Comparison of ENCODE assay signal across 14 cellular contexts in the genomic region with DNA sequence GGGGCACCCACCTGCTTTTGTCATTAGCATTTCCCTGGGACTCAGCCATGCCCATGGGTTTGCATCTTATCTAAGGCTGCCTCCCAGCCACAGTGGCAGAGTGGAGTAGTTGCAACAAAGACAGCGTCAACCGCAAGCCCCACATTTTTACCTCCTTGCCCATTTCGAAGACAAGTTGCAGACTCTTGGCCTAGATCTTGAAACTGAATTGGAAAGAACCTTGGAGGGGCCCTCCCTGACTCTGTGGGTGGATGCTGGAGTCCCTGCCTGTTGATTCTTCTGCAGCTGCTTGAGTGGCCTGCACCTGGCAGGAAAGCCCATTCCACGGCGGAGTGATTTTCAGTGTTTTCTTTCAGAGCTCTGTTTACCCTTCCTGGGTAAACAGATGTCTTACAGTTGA.
DNase-seq lines count a peak whose midpoint lies in the region; ATAC-seq and TF ChIP-seq lines count a peak whose summit lies in the region.
"Had no signal": no experiment of that assay in that cellular context is flagged by ENCODE, and none has a peak within 500 bp of the region (broad histone marks: within the 10 kb centered on the region; RNA-seq: fewer than 3 reads in every experiment).

No MANE protein-coding gene starts in this region.

- H3K4me3 ChIP-seq in GM12865 (ENCODE audit: low read depth, low read length) (no peak overlapping the region), stomach (no peak overlapping the region)
- H3K4me3 ChIP-seq: suprapubic skin had no signal

- H3K27ac ChIP-seq in stomach = no peak overlapping the region
- H3K27ac ChIP-seq: suprapubic skin had no signal

- ATAC-seq in GM19025 (IDR thresholded peaks at IDR 0.05; ENCODE audit: low read depth, unreplicated experiment) (peak; percentile 63), HG02981 (IDR thresholded peaks at IDR 0.05; ENCODE audit: unreplicated experiment) (peak; percentile 68), HG03565 (IDR thresholded peaks at IDR 0.05; ENCODE audit: unreplicated experiment) (no peak)
- ATAC-seq in activated naive CD8-positive, alpha-beta T cell treated with anti-CD3 and anti-CD28 coated beads, Interleukin-2, amount 10 ng/mL, durations not matched to agents 7 days and 5 days (ENCODE audit: low read depth) = peak; percentile 65

- no peak for TF ChIP-seq EP300 in stomach (IDR thresholded peaks at IDR 0.05)

- TF ChIP-seq POLR2A in stomach (IDR thresholded peaks at IDR 0.05) = no peak

- intact Hi-C loops in stomach (cut with DNase I; ENCODE audit: low total_unique reads) = no loop called here

- peaks cover 7% of the 10 kb centered on the region for H3K27me3 Mint-ChIP-seq in activated naive CD8-positive, alpha-beta T cell treated with anti-CD3 and anti-CD28 coated beads, Interleukin-2, amount 10 ng/mL, durations not matched to agents 7 days and 5 days

- peaks cover 6% of the 10 kb centered on the region for H3K4me1 Mint-ChIP-seq in activated naive CD8-positive, alpha-beta T cell treated with anti-CD3 and anti-CD28 coated beads, Interleukin-2, amount 10 ng/mL, durations not matched to agents 7 days and 5 days
- H3K4me1 Mint-ChIP-seq: CD14-positive monocyte, immature natural killer cell had no signal

- no peaks in the 10 kb centered on the region for H3K4me1 ChIP-seq in stomach
- H3K4me1 ChIP-seq: suprapubic skin had no signal

- peak overlapping the region; percentile 46 for H3K27ac Mint-ChIP-seq in activated naive CD8-positive, alpha-beta T cell treated with anti-CD3 and anti-CD28 coated beads, Interleukin-2, amount 10 ng/mL, durations not matched to agents 7 days and 5 days
- H3K27ac Mint-ChIP-seq: CD14-positive monocyte, immature natural killer cell had no signal

- peaks cover 5% of the 10 kb centered on the region for H3K36me3 Mint-ChIP-seq in activated naive CD8-positive, alpha-beta T cell treated with anti-CD3 and anti-CD28 coated beads, Interleukin-2, amount 10 ng/mL, durations not matched to agents 7 days and 5 days
- H3K36me3 Mint-ChIP-seq: CD14-positive monocyte had no signal

- H3K36me3 ChIP-seq in stomach = no peaks in the 10 kb centered on the region
- H3K36me3 ChIP-seq: suprapubic skin had no signal

- DNase-seq in GM12865 (ENCODE audit: low read depth) (peak; percentile 76), SKM-1 treated with dmso at 0.1 percent for 144 hours (lab: John Stamatoyannopoulos, UW; ENCODE audit: unreplicated experiment) (no peak), stomach (no peak)
- DNase-seq in activated naive CD8-positive, alpha-beta T cell treated with anti-CD3 and anti-CD28 coated beads, Interleukin-2, amount 10 ng/mL, durations not matched to agents 7 days and 5 days = no peak
- no peak for DNase-seq in activated CD4-positive, alpha-beta T cell treated with anti-CD3 and anti-CD28 coated beads, Interleukin-2, amount 50 U/mL, for 1 hour
- DNase-seq: anterior cingulate cortex, immature natural killer cell, NCI-H1694, retina had no signal

- TF ChIP-seq CTCF in GM12865 (IDR thresholded peaks at IDR 0.05; ENCODE audit: insufficient read depth, low read depth, low read length, missing control alignments) (no peak), stomach (IDR thresholded peaks at IDR 0.05) (no peak)

- peaks cover 10% of the 10 kb centered on the region for H3K9me3 Mint-ChIP-seq in activated naive CD8-positive, alpha-beta T cell treated with anti-CD3 and anti-CD28 coated beads, Interleukin-2, amount 10 ng/mL, durations not matched to agents 7 days and 5 days

- peaks cover 0 to 24% (median 17%) of the 10 kb centered on the region in 4 donors for H3K9me3 ChIP-seq in stomach

- 25 to 51% (median 38%) methylated on average over 5 of the region's 5 CpGs for WGBS in stomach, 5 donors

- peak overlapping the region; percentile 18 for H3K4me3 Mint-ChIP-seq in activated naive CD8-positive, alpha-beta T cell treated with anti-CD3 and anti-CD28 coated beads, Interleukin-2, amount 10 ng/mL, durations not matched to agents 7 days and 5 days
- H3K4me3 Mint-ChIP-seq: CD14-positive monocyte, immature natural killer cell had no signal

- peaks cover 0 to 33% (median 0%) of the 10 kb centered on the region in 3 donors for H3K27me3 ChIP-seq in stomach
- H3K27me3 ChIP-seq: suprapubic skin had no signal

- POLR2A ChIA-PET in activated naive CD8-positive, alpha-beta T cell treated with anti-CD3 and anti-CD28 coated beads, Interleukin-2, amount 10 ng/mL, durations not matched to agents 7 days and 5 days (lab: Charles Lee) = no interaction called here
